ENCODE assay signal across 22 cellular contexts in the genomic region with DNA sequence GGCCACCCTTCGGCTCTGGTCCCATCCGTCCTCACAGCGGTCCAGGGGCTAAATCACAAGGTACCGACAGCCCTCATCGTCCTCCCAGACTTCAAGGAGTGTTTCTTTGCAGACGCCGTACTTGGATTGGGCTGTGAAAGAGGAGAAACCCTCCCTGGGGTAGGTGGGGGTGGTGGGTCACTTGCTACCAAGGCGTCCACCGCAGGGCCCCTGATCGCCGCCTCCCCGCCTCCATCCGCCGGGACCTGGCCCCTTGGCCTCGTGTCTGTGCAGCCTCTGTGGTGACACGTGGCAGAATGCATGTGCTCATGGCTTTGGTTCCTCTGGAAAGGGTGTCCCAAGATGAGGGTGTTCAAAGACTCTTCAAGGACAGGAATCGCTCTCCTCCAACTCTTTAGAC.
"Had no signal": no experiment of that assay in that cellular context is flagged by ENCODE, and none has a peak within 500 bp of the region (broad histone marks: within the 10 kb centered on the region; RNA-seq: fewer than 3 reads in every experiment).

No MANE protein-coding gene starts in this region.

- DNase-seq: activated B cell treated with CpG ODN at 0.5 μM for 24 hours; activated CD4-positive, alpha-beta T cell treated with anti-CD3 and anti-CD28 coated beads, Interleukin-2, amount 50 U/mL, for 1 hour; activated CD8-positive, alpha-beta memory T cell treated with anti-CD3 and anti-CD28 coated beads, Interleukin-2, amount 10 ng/mL, durations not matched to agents 7 days and 5 days; activated CD8-positive, alpha-beta T cell treated with anti-CD3 and anti-CD28 coated beads, Interleukin-2, amount 10 ng/mL, durations not matched to agents 7 days and 5 days; activated T-cell treated with anti-CD3 and anti-CD28 coated beads, Interleukin-2, amount 50 U/mL, for 48 hours; anterior cingulate cortex; body of pancreas; colonic mucosa; effector memory CD4-positive, alpha-beta T cell; mammary epithelial cell; naive B cell; nephron progenitor cell; nucleus accumbens; stimulated activated CD4-positive, alpha-beta T cell treated with anti-CD3 and anti-CD28 coated beads, Interleukin-2, amount 100 ng/mL, for 48 hours; stimulated activated naive CD4-positive, alpha-beta T cell treated with Interleukin-2 at 50 U/mL for 16 hours; T-helper 17 cell had no signal

- H3K9me3 Mint-ChIP-seq: activated B cell treated with CpG ODN at 0.5 μM for 24 hours, mesothelial cell of epicardium had no signal

- H3K4me3 Mint-ChIP-seq: activated B cell treated with CpG ODN at 0.5 μM for 24 hours; activated CD8-positive, alpha-beta memory T cell treated with anti-CD3 and anti-CD28 coated beads, Interleukin-2, amount 10 ng/mL, durations not matched to agents 7 days and 5 days; activated CD8-positive, alpha-beta T cell treated with anti-CD3 and anti-CD28 coated beads, Interleukin-2, amount 10 ng/mL, durations not matched to agents 7 days and 5 days; activated naive CD8-positive, alpha-beta T cell; mesothelial cell of epicardium; naive B cell; nephron progenitor cell; T-helper 17 cell had no signal

- H3K4me1 Mint-ChIP-seq: activated CD8-positive, alpha-beta memory T cell treated with anti-CD3 and anti-CD28 coated beads, Interleukin-2, amount 10 ng/mL, durations not matched to agents 7 days and 5 days had no signal

- H3K27ac Mint-ChIP-seq: activated B cell treated with CpG ODN at 0.5 μM for 24 hours; activated CD8-positive, alpha-beta memory T cell treated with anti-CD3 and anti-CD28 coated beads, Interleukin-2, amount 10 ng/mL, durations not matched to agents 7 days and 5 days; activated CD8-positive, alpha-beta T cell treated with anti-CD3 and anti-CD28 coated beads, Interleukin-2, amount 10 ng/mL, durations not matched to agents 7 days and 5 days; activated naive CD8-positive, alpha-beta T cell; activated T-helper 2 cell treated with anti-CD3 and anti-CD28 coated beads, Interferon-gamma antibody, Interleukin-2, Interleukin-4, amounts not matched to agents 10 μg/mL and 5 μg/mL and 100 μg/mL, durations not matched to agents 14 hours and 24 hours and 36 hours; mesothelial cell of epicardium; nephron progenitor cell; T-helper 17 cell had no signal

- H3K36me3 Mint-ChIP-seq: activated CD8-positive, alpha-beta memory T cell treated with anti-CD3 and anti-CD28 coated beads, Interleukin-2, amount 10 ng/mL, durations not matched to agents 7 days and 5 days; activated naive CD8-positive, alpha-beta T cell; mesothelial cell of epicardium; naive B cell had no signal

- ATAC-seq: activated CD8-positive, alpha-beta memory T cell treated with anti-CD3 and anti-CD28 coated beads, Interleukin-2, amount 10 ng/mL, durations not matched to agents 7 days and 5 days; activated CD8-positive, alpha-beta T cell treated with anti-CD3 and anti-CD28 coated beads, Interleukin-2, amount 10 ng/mL, durations not matched to agents 7 days and 5 days; body of pancreas; left ventricle myocardium superior; pancreas; psoas muscle; T-helper 17 cell had no signal
